In the genomic region with DNA sequence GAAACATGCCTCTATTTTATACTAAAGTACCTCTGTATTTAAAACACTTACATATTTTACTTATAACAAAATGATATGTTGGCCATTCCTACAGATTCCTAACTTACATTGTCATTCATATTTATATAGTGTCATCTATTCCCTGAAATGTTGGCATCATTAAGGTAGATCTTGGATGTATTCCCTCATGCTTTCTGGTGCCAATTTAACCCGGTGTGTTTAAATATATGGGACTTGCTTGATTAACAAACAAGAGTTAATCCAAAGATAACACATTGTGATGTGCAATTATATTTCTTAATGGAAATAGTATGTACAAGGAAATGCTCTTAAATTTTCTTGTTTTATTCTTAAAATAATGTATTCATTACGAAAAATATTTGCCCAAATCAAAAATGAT, we compare ENCODE assay signal across 5 cellular contexts.
"Had no signal": no experiment of that assay in that cellular context is flagged by ENCODE, and none has a peak within 500 bp of the region (broad histone marks: within the 10 kb centered on the region; RNA-seq: fewer than 3 reads in every experiment).

No MANE protein-coding gene starts in this region.

- H3K27ac Mint-ChIP-seq: GM23338, HFFc6 had no signal

- H3K9me3 Mint-ChIP-seq: GM23338, HFFc6 had no signal

- DNase-seq: HFFc6, IMR-90 had no signal

- ATAC-seq: GM23338, HCT116, K562 had no signal

- H3K4me3 Mint-ChIP-seq: GM23338, HFFc6 had no signal
